Comparison of ENCODE assay signal across 8 cellular contexts in the genomic region with DNA sequence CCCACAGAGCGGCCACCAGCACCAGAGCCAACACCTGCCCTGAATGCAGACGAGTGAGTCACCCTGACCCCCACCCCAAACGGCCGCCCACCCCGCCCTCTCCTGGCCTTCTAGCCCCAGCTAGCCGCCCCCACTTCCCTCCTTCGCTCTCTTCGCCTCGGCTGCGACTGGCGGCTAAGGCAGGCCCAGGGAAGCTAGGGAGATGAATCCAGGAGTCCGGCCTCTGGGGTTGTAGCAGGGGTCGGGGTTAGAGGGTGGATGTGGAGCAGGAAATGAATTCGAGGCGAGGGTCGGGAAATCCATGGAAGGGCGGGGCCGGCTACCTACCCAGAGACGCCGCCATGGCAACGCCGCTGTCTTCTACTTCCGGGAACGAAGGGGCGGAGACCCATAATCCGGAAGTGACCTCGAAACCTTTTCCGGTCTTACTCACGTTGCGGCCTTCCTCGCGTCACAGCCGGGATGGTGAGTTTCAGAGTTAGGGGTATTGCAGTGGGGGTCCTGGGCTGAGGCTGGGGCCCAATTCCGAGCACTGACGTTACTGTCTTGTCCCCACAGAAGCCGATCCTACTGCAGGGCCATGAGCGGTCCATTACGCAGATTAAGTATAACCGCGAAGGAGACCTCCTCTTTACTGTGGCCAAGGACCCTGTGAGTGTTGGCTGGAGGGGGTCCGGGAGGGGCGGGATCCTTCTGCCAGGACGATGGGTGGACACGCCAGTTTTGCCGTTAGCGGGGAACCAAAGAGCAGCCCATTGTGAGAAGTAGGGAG. TPM values are rescaled to one million over a fixed set of nuclear protein-coding genes. Genes with fewer than 3 reads are reported as not detected.
A peak's percentile ranks its signal among the peaks of the same experiment; 100 is the strongest.
DNase-seq lines count a peak whose midpoint lies in the region; ATAC-seq and TF ChIP-seq lines count a peak whose summit lies in the region.

Gene EIF3I (plus strand): TSS at position 428 of the 772 bp plus-strand sequence. CDS start 35 bp downstream, at position 463.
Gene TMEM234 (minus strand): TSS at position 374 of the 772 bp plus-strand sequence. CDS start 31 bp downstream, at position 343.

- ATAC-seq in GM18873 (IDR thresholded peaks at IDR 0.05; ENCODE audit: low FRiP score, unreplicated experiment), result peak; percentile 68
- peak; percentile 89 for ATAC-seq in HG03139 (IDR thresholded peaks at IDR 0.05; ENCODE audit: unreplicated experiment)

- peak within 1 kb of the TSS; percentile 97 to 99 (median 97) for H3K4me3 Mint-ChIP-seq in immature natural killer cell

- no peaks in the 10 kb centered on the region for H3K9me3 ChIP-seq in A673 (ENCODE audit: low read depth, low read length, poor library complexity, severe bottlenecking)

- H3K27me3 ChIP-seq in A673 (replicated peaks; ENCODE audit: insufficient read depth, low read depth, low read length, poor library complexity), result no peaks in the 10 kb centered on the region

- H3K27ac Mint-ChIP-seq in immature natural killer cell, result peak within 1 kb of the TSS; percentile 96 to 99 (median 98)

- CTCF ChIA-PET in A673 (lab: Charles Lee), result no interaction called here

- H3K36me3 Mint-ChIP-seq in immature natural killer cell, result peaks cover 8 to 22% (median 9%) of the 10 kb centered on the region in 3 donors

- H3K4me1 ChIP-seq in A673 (ENCODE audit: insufficient read depth, low read length, poor library complexity, severe bottlenecking), result peaks cover 17% of the 10 kb centered on the region

- peaks cover 33 to 43% of the 10 kb centered on the region in 2 donors for H3K4me1 Mint-ChIP-seq in immature natural killer cell

- peak within 1 kb of the TSS; percentile 89 for H3K27ac ChIP-seq in A673 (ENCODE audit: low read depth, low read length, poor library complexity, severe bottlenecking)
- H3K27ac ChIP-seq in caudate nucleus (ENCODE audit: low read depth, low read length), result peak within 1 kb of the TSS; percentile 90

- peak; percentile 95 for DNase-seq in A673 (ENCODE audit: low spot score)
- peak; percentile 90 for DNase-seq in NCI-H226
- DNase-seq in activated CD4-positive, CD25-positive, alpha-beta regulatory T cell (lab: John Stamatoyannopoulos, UW), result peak; percentile 75 to 83 (median 79)
- peak; percentile 21 to 96 (median 86) for DNase-seq in caudate nucleus (lab: John Stamatoyannopoulos, UW)
- DNase-seq in immature natural killer cell, result peak; percentile 91
- DNase-seq in smooth muscle cell of the brain vasculature (ENCODE audit: low read depth, low spot score), result peak; percentile 65

- intact Hi-C loops in A673 (cut with micrococcal nuclease; ENCODE audit: unreplicated experiment), result loop anchor here (10.0 kb wide), 1 partner anchor 113 kb away; the partner anchor contains the start of gene MARCKSL1

- H3K36me3 ChIP-seq in A673 (ENCODE audit: insufficient read depth, low read length, poor library complexity, severe bottlenecking), result peaks cover 28% of the 10 kb centered on the region

- POLR2A ChIA-PET in A673 (lab: Charles Lee; ENCODE audit: low non-redundant PET), result no interaction called here

- H3K27me3 Mint-ChIP-seq in immature natural killer cell (ENCODE audit: low read depth in 3 of 3), result peaks cover 0 to 6% (median 4%) of the 10 kb centered on the region in 3 donors

- H3K4me3 ChIP-seq in A673 (ENCODE audit: low read depth, low read length, poor library complexity, severe bottlenecking), result peak within 1 kb of the TSS; percentile 85

- H3K9me3 Mint-ChIP-seq in immature natural killer cell, result no peaks in the 10 kb centered on the region

- no TSS peak for BruUV-seq in A673 (replicated peaks; lab: Mats Ljungman, UMichigan)

- no peak for TF ChIP-seq CTCF in A673 (conservative IDR thresholded peaks at IDR 0.05; ENCODE audit: low read depth, low read length)

RNA-seq across cellular contexts. Expression of gene EIF3I, which starts in this region (rescaled TPM):
- total RNA-seq in A673 (2021), result 298 and 303 TPM in 2 replicates
- 100 to 1,000 TPM; 189 to 313 (median 197) TPM for polyA plus RNA-seq in immature natural killer cell

RNA-seq across cellular contexts. Expression of gene TMEM234, which starts in this region (rescaled TPM):
- 15.4 TPM in 2 replicates for total RNA-seq in A673 (2021)
- 10 to 100 TPM in 1 of 3 donors, 1 to 10 TPM in 2; 6.7 to 14.3 (median 9.8) TPM for polyA plus RNA-seq in immature natural killer cell

Comparison
In these comparisons a context has a peak if more than half of its experiments do, and no peak if none do; other contexts are left out.
1. Peak in every context shown above with its lines: DNase-seq, ATAC-seq, H3K4me3 ChIP-seq and H3K27ac ChIP-seq.